In the genomic region with DNA sequence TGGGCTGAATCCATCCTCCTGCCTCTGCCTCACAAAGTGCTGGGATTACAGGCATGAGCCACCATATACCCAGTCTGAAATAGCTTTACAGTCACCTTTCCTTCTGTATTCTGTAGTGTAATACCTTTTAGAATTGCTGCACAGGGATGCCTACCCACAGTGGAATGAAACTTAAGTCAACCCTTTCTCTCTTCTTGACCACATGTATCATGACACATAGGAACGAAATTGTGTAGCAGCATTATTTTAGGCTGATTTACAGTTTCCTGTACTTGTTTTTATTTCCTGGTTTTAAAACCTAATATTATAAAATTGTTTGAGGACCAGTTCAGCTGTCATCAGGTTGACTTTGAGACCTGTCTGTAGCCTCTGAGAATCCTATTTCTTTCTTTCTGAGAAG, we compare ENCODE assay signal across 15 cellular contexts.
DNase-seq lines count a peak whose midpoint lies in the region; ATAC-seq and TF ChIP-seq lines count a peak whose summit lies in the region.
"Had no signal": no experiment of that assay in that cellular context is flagged by ENCODE, and none has a peak within 500 bp of the region (broad histone marks: within the 10 kb centered on the region; RNA-seq: fewer than 3 reads in every experiment).

No MANE protein-coding gene starts in this region.

- peaks cover 9% of the 10 kb centered on the region for H3K4me1 Mint-ChIP-seq in endothelial cell (ENCODE audit: unreplicated experiment)

- no peak for ATAC-seq in HG03571 (IDR thresholded peaks at IDR 0.05; ENCODE audit: unreplicated experiment)
- ATAC-seq: activated CD8-positive, alpha-beta T cell treated with anti-CD3 and anti-CD28 coated beads for 36 hours; left cardiac atrium; sciatic nerve had no signal

- H3K9me3 Mint-ChIP-seq in endothelial cell (ENCODE audit: unreplicated experiment): no peaks in the 10 kb centered on the region
- H3K9me3 Mint-ChIP-seq: activated CD8-positive, alpha-beta T cell treated with anti-CD3 and anti-CD28 coated beads for 36 hours; dendritic cell treated with granulocyte-macrophage colony-stimulating factor and Interleukin-4, amounts not matched to agents 40 ng/mL and 50 ng/mL, for 4 days had no signal

- intact Hi-C loops in lower leg skin (cut with DNase I; ENCODE audit: low total_unique reads): no loop called here

- peaks cover 16% of the 10 kb centered on the region for H3K36me3 Mint-ChIP-seq in endothelial cell (ENCODE audit: low read depth, unreplicated experiment)

- DNase-seq in AG08395 (ENCODE audit: low spot score): peak; percentile 10
- peak; percentile 46 for DNase-seq in HCEC 1CT
- peak; percentile 47 for DNase-seq in amniotic epithelial cell (ENCODE audit: low read depth)
- peak; percentile 18 to 43 for DNase-seq in foreskin fibroblast
- DNase-seq in endothelial cell (ENCODE audit: low spot score): no peak
- DNase-seq in lower leg skin (ENCODE audit: low spot score in 2 of 2): no peak
- no peak for DNase-seq in hippocampal formation (lab: John Stamatoyannopoulos, UW)
- DNase-seq: activated CD8-positive, alpha-beta T cell treated with anti-CD3 and anti-CD28 coated beads for 36 hours; anterior cingulate cortex; left cardiac atrium; stimulated activated CD4-positive, alpha-beta T cell treated with anti-CD3 and anti-CD28 coated beads, Interleukin-2, amount 100 ng/mL, for 48 hours had no signal

- peaks cover 9% of the 10 kb centered on the region for H3K27me3 Mint-ChIP-seq in endothelial cell (ENCODE audit: unreplicated experiment)
- H3K27me3 Mint-ChIP-seq: activated CD8-positive, alpha-beta T cell treated with anti-CD3 and anti-CD28 coated beads for 36 hours; dendritic cell treated with granulocyte-macrophage colony-stimulating factor and Interleukin-4, amounts not matched to agents 40 ng/mL and 50 ng/mL, for 4 days had no signal

- TF ChIP-seq POLR2A in lower leg skin (IDR thresholded peaks at IDR 0.05): no peak

- H3K4me3 ChIP-seq in foreskin fibroblast (ENCODE audit: low read depth in 1 of 2, low read length in 2 of 2) (no peak overlapping the region), lower leg skin (ENCODE audit: low read depth, poor library complexity, severe bottlenecking) (no peak overlapping the region)
- H3K4me3 ChIP-seq: suprapubic skin had no signal

- TF ChIP-seq CTCF in foreskin fibroblast (IDR thresholded peaks at IDR 0.05; ENCODE audit: low read depth, low read length): no peak
- TF ChIP-seq CTCF in endothelial cell (IDR thresholded peaks at IDR 0.05; ENCODE audit: unreplicated experiment): no peak
- no peak for TF ChIP-seq CTCF in lower leg skin (IDR thresholded peaks at IDR 0.05)

- WGBS in lower leg skin, 2 donors: 71% methylated on average over 1 of the region's 1 CpG

- H3K27ac Mint-ChIP-seq in endothelial cell (ENCODE audit: unreplicated experiment): no peak overlapping the region
- H3K27ac Mint-ChIP-seq: activated CD8-positive, alpha-beta T cell treated with anti-CD3 and anti-CD28 coated beads for 36 hours; dendritic cell treated with granulocyte-macrophage colony-stimulating factor and Interleukin-4, amounts not matched to agents 40 ng/mL and 50 ng/mL, for 4 days had no signal

- no peak overlapping the region for H3K4me3 Mint-ChIP-seq in endothelial cell (ENCODE audit: unreplicated experiment)
- H3K4me3 Mint-ChIP-seq: activated CD8-positive, alpha-beta T cell treated with anti-CD3 and anti-CD28 coated beads for 36 hours; dendritic cell treated with granulocyte-macrophage colony-stimulating factor and Interleukin-4, amounts not matched to agents 40 ng/mL and 50 ng/mL, for 4 days had no signal

Comparison
In these comparisons a context has a peak if more than half of its experiments do, and no peak if none do; other contexts are left out.
1. DNase-seq: peak in AG08395 (single experiment), HCEC 1CT (single experiment), amniotic epithelial cell (single experiment) and foreskin fibroblast (2 of 2); none in endothelial cell (single experiment), lower leg skin (0 of 2) and hippocampal formation (0 of 2).